Comparison of ENCODE assay signal across 8 cellular contexts in the genomic region with DNA sequence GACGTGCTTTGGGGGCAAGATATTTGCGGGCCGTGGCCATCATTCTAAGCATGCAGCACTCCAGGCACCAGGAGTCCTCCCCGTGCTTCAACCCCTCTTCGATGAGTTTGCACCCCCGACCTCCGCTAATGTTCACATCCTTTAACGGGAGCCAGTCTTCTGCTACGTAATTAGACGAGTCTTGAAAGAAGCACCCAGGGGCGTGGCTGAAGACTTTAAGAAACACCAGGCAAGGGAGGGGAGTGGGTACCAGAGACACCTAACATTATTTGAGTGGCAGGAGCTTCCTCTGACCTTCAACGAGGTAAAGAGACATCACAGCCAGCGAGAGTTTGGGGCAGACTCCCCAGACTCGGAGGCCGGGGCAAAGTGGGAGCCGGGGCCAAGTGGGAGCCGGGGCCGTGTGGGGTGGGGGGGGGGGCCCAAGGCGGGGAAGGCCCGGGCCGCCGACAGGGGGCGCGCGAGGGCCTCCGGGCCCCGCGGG. TPM values are rescaled to one million over a fixed set of nuclear protein-coding genes. Genes with fewer than 3 reads are reported as not detected.
DNase-seq lines count a peak whose midpoint lies in the region; ATAC-seq and TF ChIP-seq lines count a peak whose summit lies in the region.

No MANE protein-coding gene starts in this region.

- H3F3A ChIP-seq in SU-DHL-6 (ENCODE audit: insufficient read depth): peaks cover 37% of the 10 kb centered on the region

- intact Hi-C loops in ovary (cut with DNase I): loop anchor here in 2 of 4 donors (2.0 to 10.0 kb wide), 2 partner anchors 31 to 161 kb away; partner anchors contain the start of genes HYCC1 (in 2 of the 2) and TOMM7 (in 1 of the 2)

- ATAC-seq in GM19023 (IDR thresholded peaks at IDR 0.05; ENCODE audit: unreplicated experiment) (peak; percentile 21), HG03135 (IDR thresholded peaks at IDR 0.05; ENCODE audit: unreplicated experiment) (peak; percentile 26)

- no peaks in the 10 kb centered on the region for H4K20me1 ChIP-seq in SU-DHL-6 (ENCODE audit: low read depth, low read length)

- TF ChIP-seq POLR2A in ovary (IDR thresholded peaks at IDR 0.05): no peak

- H3K36me3 ChIP-seq in SU-DHL-6 (ENCODE audit: low read length) (peaks cover 21% of the 10 kb centered on the region), ovary (no peaks in the 10 kb centered on the region)

- no peak for TF ChIP-seq EP300 in ovary (IDR thresholded peaks at IDR 0.05)

- peaks cover 6% of the 10 kb centered on the region for H3K4me1 ChIP-seq in ovary (ENCODE audit: insufficient read depth)

- H3K27ac ChIP-seq in C4-2B (peak overlapping the region; percentile 78), SU-DHL-6 (ENCODE audit: low read depth, low read length) (no peak overlapping the region), epithelial cell of prostate (peak overlapping the region; percentile 98), ovary (peak overlapping the region; percentile 78 to 88)

- 5 to 30% (median 21%) methylated on average over 13 to 28 of the region's 28 CpGs for WGBS in ovary, 3 donors

- no peak for DNase-seq in epithelial cell of prostate (ENCODE audit: low read depth, low spot score)
- peak in 1 of 5 donors; percentile 53 for DNase-seq in ovary
- DNase-seq in AG08395 (ENCODE audit: low spot score): no peak
- no peak for DNase-seq in NCI-H187 (lab: John Stamatoyannopoulos, UW)

- H3K79me2 ChIP-seq in SU-DHL-6 (ENCODE audit: insufficient read depth, low read length): peaks cover 26% of the 10 kb centered on the region

- no peaks in the 10 kb centered on the region for H3K27me3 ChIP-seq in SU-DHL-6 (ENCODE audit: low read length)
- H3K27me3 ChIP-seq in ovary: no peaks in the 10 kb centered on the region

- peak; percentile 96 for TF ChIP-seq CTCF in C4-2B (conservative IDR thresholded peaks at IDR 0.05)
- no peak for TF ChIP-seq CTCF in SU-DHL-6 (IDR thresholded peaks at IDR 0.05; ENCODE audit: insufficient read depth, low read length, poor library complexity, severe bottlenecking)
- no peak for TF ChIP-seq CTCF in ovary (IDR thresholded peaks at IDR 0.05)

- H3K9me3 ChIP-seq in SU-DHL-6 (ENCODE audit: insufficient read depth, low read length): no peaks in the 10 kb centered on the region
- no peaks in the 10 kb centered on the region for H3K9me3 ChIP-seq in ovary

- H3K4me3 ChIP-seq in SU-DHL-6 (ENCODE audit: insufficient read depth, low read length, poor library complexity, severe bottlenecking): peak overlapping the region; percentile 47
- H3K4me3 ChIP-seq in ovary: peak overlapping the region; percentile 61

- no peaks in the 10 kb centered on the region for H3K9me2 ChIP-seq in SU-DHL-6 (replicated peaks; ENCODE audit: insufficient read depth, low read length)

- peak overlapping the region; percentile 99 for H3K9ac ChIP-seq in SU-DHL-6 (ENCODE audit: low read length)

- peak overlapping the region; percentile 54 for H3K4me2 ChIP-seq in SU-DHL-6 (ENCODE audit: low read depth, low read length, poor library complexity, severe bottlenecking)

- H2AFZ ChIP-seq in SU-DHL-6 (ENCODE audit: low read depth, low read length, severe bottlenecking): peak overlapping the region; percentile 77

RNA-seq across cellular contexts. Expression of gene TOMM7, which starts 31.1 kb away (rescaled TPM):
- total RNA-seq in ovary: 100 to 1,000 TPM; 325 to 869 (median 586) TPM
- polyA plus RNA-seq in ovary: 100 to 1,000 TPM; 267 to 621 TPM
